Comparison of ENCODE assay signal across 1 cellular context in genomic region chr7:92778972-92779371, GRCh38.
TF ChIP-seq lines count a peak whose summit lies in the region.

No MANE protein-coding gene starts in this region.

TF ChIP-seq in GM12878, 131 proteins besides CTCF, POLR2A, EP300 and RAD21 (continued from another document):
- TF ChIP-seq CEBPZ (IDR thresholded peaks at IDR 0.05; ENCODE audit: low read depth, low read length) (no peak), POLR2AphosphoS5 (IDR thresholded peaks at IDR 0.05; ENCODE audit: low read length) (no peak), ZNF622 (IDR thresholded peaks at IDR 0.05) (no peak), KAT2A (conservative IDR thresholded peaks at IDR 0.05; ENCODE audit: control insufficient read depth, low read depth, low read length) (no peak), SKIL (IDR thresholded peaks at IDR 0.05; ENCODE audit: low read depth, poor library complexity, severe bottlenecking) (no peak), MEF2B (IDR thresholded peaks at IDR 0.05; ENCODE audit: partially characterized antibody, poor library complexity, severe bottlenecking) (no peak), RUNX3 (IDR thresholded peaks at IDR 0.05; ENCODE audit: low read length) (peak; percentile 18; the same call in 1 of the 2 replicates), SREBF2 (IDR thresholded peaks at IDR 0.05; ENCODE audit: low read length) (no peak), CHD4 (IDR thresholded peaks at IDR 0.05) (no peak), RELA (IDR thresholded peaks at IDR 0.05; ENCODE audit: borderline replicate concordance, partially characterized antibody) (no peak), SUZ12 (IDR thresholded peaks at IDR 0.05; ENCODE audit: unreplicated experiment) (no peak), HDGF (IDR thresholded peaks at IDR 0.05) (no peak), MEF2A (IDR thresholded peaks at IDR 0.05; ENCODE audit: insufficient read depth, low read depth, low read length) (peak; percentile 72), EED (IDR thresholded peaks at IDR 0.05; ENCODE audit: low read depth) (peak; percentile 11; the same call in 1 of the 2 replicates), PAX8 (IDR thresholded peaks at IDR 0.05) (no peak), ATF2 (IDR thresholded peaks at IDR 0.05; ENCODE audit: low read length) (no peak), ZNF592 (IDR thresholded peaks at IDR 0.05) (no peak), BCLAF1 (IDR thresholded peaks at IDR 0.05) (no peak), FOS (IDR thresholded peaks at IDR 0.05; ENCODE audit: borderline replicate concordance, extremely low read depth, insufficient read length) (no peak), BCL3 (IDR thresholded peaks at IDR 0.05; ENCODE audit: borderline replicate concordance, insufficient read depth, low read depth, low read length, poor library complexity, severe bottlenecking) (no peak), YY1 (IDR thresholded peaks at IDR 0.05; ENCODE audit: low read depth, low read length) (no peak), SMARCA5 (IDR thresholded peaks at IDR 0.05) (no peak), NRF1 (conservative IDR thresholded peaks at IDR 0.05; ENCODE audit: low read depth, low read length) (no peak), ZNF274 (IDR thresholded peaks at IDR 0.05; ENCODE audit: insufficient read depth, insufficient read length) (no peak), SIN3A (IDR thresholded peaks at IDR 0.05; ENCODE audit: low read depth, low read length) (no peak), SREBF1 (IDR thresholded peaks at IDR 0.05; ENCODE audit: low read length) (no peak), NFYA (IDR thresholded peaks at IDR 0.05; ENCODE audit: borderline replicate concordance, low read depth, low read length) (no peak), REST (IDR thresholded peaks at IDR 0.05; ENCODE audit: low read depth, low read length) (no peak), ASH2L (IDR thresholded peaks at IDR 0.05; ENCODE audit: borderline replicate concordance, low read depth) (no peak), JUNB (IDR thresholded peaks at IDR 0.05) (no peak), STAT3 (IDR thresholded peaks at IDR 0.05; ENCODE audit: low read depth, low read length) (no peak), CBFB (IDR thresholded peaks at IDR 0.05; ENCODE audit: low read depth) (no peak), PAX5 (IDR thresholded peaks at IDR 0.05; ENCODE audit: borderline replicate concordance, low read depth, low read length) (no peak), NFIC (IDR thresholded peaks at IDR 0.05; ENCODE audit: low read depth, low read length) (peak; percentile 26; the same call in 1 of the 2 replicates), ZBED1 (IDR thresholded peaks at IDR 0.05; ENCODE audit: borderline replicate concordance) (0 out of 2 replicates have a peak, but pooled peaks have one; percentile 41), ZBTB33 (IDR thresholded peaks at IDR 0.05) (no peak), KLF5 (IDR thresholded peaks at IDR 0.05; ENCODE audit: partially characterized antibody) (no peak), STAT1 (conservative IDR thresholded peaks at IDR 0.05) (no peak), NR2C1 (IDR thresholded peaks at IDR 0.05) (no peak), BRCA1 (IDR thresholded peaks at IDR 0.05; ENCODE audit: low read depth, low read length) (no peak)
